In the genomic region with DNA sequence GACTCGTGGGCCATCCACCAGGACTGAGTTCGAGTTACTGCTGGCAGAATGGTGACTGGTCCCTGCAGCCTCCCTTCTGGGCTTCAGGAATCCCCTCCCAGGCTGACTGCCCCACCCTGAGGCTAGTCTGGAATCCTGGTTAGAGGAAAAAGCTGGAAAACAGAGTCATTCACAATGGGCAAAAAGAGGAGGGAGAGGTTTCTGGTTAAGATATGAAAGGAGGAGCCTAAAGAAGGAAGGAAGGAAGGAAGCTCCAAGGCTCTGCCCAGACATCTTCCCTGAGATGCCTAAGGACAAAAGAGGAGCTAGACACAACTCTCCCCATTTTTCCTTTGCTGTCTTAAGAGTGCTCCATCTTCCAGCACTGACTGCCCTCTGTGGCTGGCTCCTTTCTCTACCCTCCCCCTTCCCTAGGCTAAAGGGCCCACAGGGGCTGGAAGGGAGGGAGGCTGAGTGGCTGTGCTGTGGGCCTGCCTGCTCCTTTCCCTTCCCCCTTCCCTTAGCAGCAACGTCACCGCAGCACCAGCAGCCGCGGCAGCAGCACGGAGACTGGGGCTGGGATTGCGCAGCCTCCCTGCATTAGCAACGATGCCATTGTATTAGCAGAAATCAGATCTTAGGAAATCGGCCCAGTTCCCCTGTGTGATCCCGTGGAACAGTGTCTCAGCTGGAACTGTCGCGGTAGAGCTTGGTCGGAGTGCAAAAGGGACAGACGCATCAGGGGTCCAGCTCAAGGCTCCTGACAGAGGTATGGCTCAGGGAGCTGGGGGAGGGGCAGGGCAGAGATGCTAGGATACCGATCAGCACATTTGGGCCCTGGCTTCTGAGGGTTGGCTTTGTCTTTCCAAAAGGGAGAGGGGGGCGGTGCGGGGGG, we compare ENCODE assay signal across 8 cellular contexts. TPM values are rescaled to one million over a fixed set of nuclear protein-coding genes. Genes with fewer than 3 reads are reported as not detected.
DNase-seq lines count a peak whose midpoint lies in the region; ATAC-seq and TF ChIP-seq lines count a peak whose summit lies in the region.

No MANE protein-coding gene starts in this region.

- in situ Hi-C loops in ACHN (cut with HindIII; ENCODE audit: low pct_ligation_motif_present, low pct_unique_long_range_greater_than_20kb, low sequenced_read_pairs) = no loop called here

- TF ChIP-seq CTCF in kidney epithelial cell (IDR thresholded peaks at IDR 0.05; ENCODE audit: insufficient read depth, low read length, poor library complexity, severe bottlenecking) (no peak), smooth muscle cell (IDR thresholded peaks at IDR 0.05; ENCODE audit: borderline replicate concordance, insufficient read depth, poor library complexity, severe bottlenecking) (no peak)

- no peaks in the 10 kb centered on the region for H3K9me3 ChIP-seq in HUES64 (ENCODE audit: insufficient read depth, low read depth, low read length)
- no peaks in the 10 kb centered on the region for H3K9me3 ChIP-seq in smooth muscle cell (replicated peaks; ENCODE audit: low read depth)

- H3K4me3 ChIP-seq in HUES64 (ENCODE audit: low read length) = peak overlapping the region; percentile 60
- peak overlapping the region; percentile 40 for H3K4me3 ChIP-seq in kidney epithelial cell (ENCODE audit: low read depth, low read length)
- H3K4me3 ChIP-seq in smooth muscle cell = peak overlapping the region; percentile 56

- H4K20me1 ChIP-seq in smooth muscle cell (ENCODE audit: low read depth) = peaks cover 26% of the 10 kb centered on the region

- H3K27ac ChIP-seq in HUES64 (ENCODE audit: low read depth, low read length) = peak overlapping the region; percentile 43
- H3K27ac ChIP-seq in cingulate gyrus (ENCODE audit: low read depth, low read length) = peak overlapping the region; percentile 98
- peak overlapping the region; percentile 81 for H3K27ac ChIP-seq in smooth muscle cell (ENCODE audit: low read depth)

- WGBS in HUES64 = 8% methylated on average over 18 of the region's 18 CpGs
- WGBS in smooth muscle cell (ENCODE audit: low lambda C conversion rate) = 6% methylated on average over 18 of the region's 18 CpGs

- DNase-seq in kidney epithelial cell (ENCODE audit: low read depth) = no peak
- peak; percentile 29 for DNase-seq in smooth muscle cell (lab: John Stamatoyannopoulos, UW; ENCODE audit: unreplicated experiment)
- DNase-seq in stimulated activated CD4-positive, alpha-beta T cell treated with anti-CD3 and anti-CD28 coated beads, Interleukin-1b, Interleukin-23, amount 100 ng/mL, for 48 hours = no peak
- no peak for DNase-seq in ACHN
- no peak for DNase-seq in COLO668 (lab: John Stamatoyannopoulos, UW; ENCODE audit: unreplicated experiment)

- no peak for ATAC-seq in HG02970 (IDR thresholded peaks at IDR 0.05; ENCODE audit: low FRiP score, unreplicated experiment)

- H3K27me3 ChIP-seq in HUES64 (ENCODE audit: insufficient read depth, low read length) (no peaks in the 10 kb centered on the region), kidney epithelial cell (ENCODE audit: control insufficient read depth, insufficient read depth, low read length) (no peaks in the 10 kb centered on the region), smooth muscle cell (ENCODE audit: low read depth) (no peaks in the 10 kb centered on the region)

- H3K4me1 ChIP-seq in HUES64 (ENCODE audit: insufficient read depth, low read length) (peaks cover 19% of the 10 kb centered on the region), smooth muscle cell (ENCODE audit: low read depth) (peaks cover 22% of the 10 kb centered on the region)

- H3F3A ChIP-seq in smooth muscle cell (ENCODE audit: low read depth) = peaks cover 4% of the 10 kb centered on the region

- peaks cover 72% of the 10 kb centered on the region for H3K79me2 ChIP-seq in smooth muscle cell (ENCODE audit: low read depth)

- no peak overlapping the region for H2AFZ ChIP-seq in smooth muscle cell (ENCODE audit: low read depth)

- H3K36me3 ChIP-seq in HUES64 (ENCODE audit: insufficient read depth, low read length) (no peaks in the 10 kb centered on the region), kidney epithelial cell (ENCODE audit: control insufficient read depth, insufficient read depth, low read length) (no peaks in the 10 kb centered on the region), smooth muscle cell (ENCODE audit: low read depth) (no peaks in the 10 kb centered on the region)

- H3K9ac ChIP-seq in HUES64 (ENCODE audit: low read depth, low read length) = peak overlapping the region; percentile 67
- H3K9ac ChIP-seq in smooth muscle cell (ENCODE audit: low read depth) = peak overlapping the region; percentile 63

- peak overlapping the region; percentile 88 for H3K4me2 ChIP-seq in smooth muscle cell

RNA-seq across cellular contexts. Expression of a gene that starts 48.7 kb away (rescaled TPM):
- 3.8 TPM for polyA plus RNA-seq in HUES64 (2013, experiment 1 of 2)
- polyA plus RNA-seq in HUES64 (2013, experiment 2 of 2) = 5.8 TPM
- total RNA-seq in kidney epithelial cell (29.6 and 33.6 TPM in 2 replicates), smooth muscle cell (16.5 and 18.1 TPM in 2 replicates)
- polyA plus RNA-seq in smooth muscle cell = 21.8 and 29.5 TPM in 2 replicates

Comparison
In these comparisons a context has a peak if more than half of its experiments do, and no peak if none do; other contexts are left out.
1. H3K27ac ChIP-seq: peak in every context shown above with its lines; median percentile 98 in cingulate gyrus; 81 in smooth muscle cell; 43 in HUES64.